7 cellular contexts compared by ENCODE assay signal in the genomic region with DNA sequence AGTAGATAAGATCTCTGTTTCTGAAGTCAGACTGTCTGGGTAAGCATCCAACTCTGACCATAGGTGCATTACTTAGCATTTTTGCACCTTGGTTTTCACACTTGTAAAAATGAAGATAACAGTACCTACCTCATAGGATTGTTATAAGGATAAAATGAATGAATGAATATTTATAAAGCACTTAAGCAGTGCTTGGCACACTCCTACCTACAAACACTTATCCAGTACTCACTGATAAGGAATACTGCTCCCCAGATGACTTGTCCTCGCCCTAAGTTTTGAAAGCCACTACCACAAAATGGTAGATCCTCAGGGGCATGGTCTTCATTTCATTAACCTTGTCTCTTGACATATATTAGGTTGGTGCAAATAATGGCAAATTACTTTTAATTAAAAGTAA.
"Had no signal": no experiment of that assay in that cellular context is flagged by ENCODE, and none has a peak within 500 bp of the region (broad histone marks: within the 10 kb centered on the region; RNA-seq: fewer than 3 reads in every experiment).

No MANE protein-coding gene starts in this region.

- H3K9ac ChIP-seq: GM23248 had no signal

- H3K4me3 ChIP-seq: GM23248, K562 had no signal

- DNase-seq: GM23248, GOT3, H9, HCEC 1CT, IMR-90, KG1 had no signal

- H2AFZ ChIP-seq: GM23248 had no signal

- ATAC-seq: K562 had no signal

- H3K27ac ChIP-seq: GM23248 had no signal
